1 cellular context compared by ENCODE assay signal in the genomic region with DNA sequence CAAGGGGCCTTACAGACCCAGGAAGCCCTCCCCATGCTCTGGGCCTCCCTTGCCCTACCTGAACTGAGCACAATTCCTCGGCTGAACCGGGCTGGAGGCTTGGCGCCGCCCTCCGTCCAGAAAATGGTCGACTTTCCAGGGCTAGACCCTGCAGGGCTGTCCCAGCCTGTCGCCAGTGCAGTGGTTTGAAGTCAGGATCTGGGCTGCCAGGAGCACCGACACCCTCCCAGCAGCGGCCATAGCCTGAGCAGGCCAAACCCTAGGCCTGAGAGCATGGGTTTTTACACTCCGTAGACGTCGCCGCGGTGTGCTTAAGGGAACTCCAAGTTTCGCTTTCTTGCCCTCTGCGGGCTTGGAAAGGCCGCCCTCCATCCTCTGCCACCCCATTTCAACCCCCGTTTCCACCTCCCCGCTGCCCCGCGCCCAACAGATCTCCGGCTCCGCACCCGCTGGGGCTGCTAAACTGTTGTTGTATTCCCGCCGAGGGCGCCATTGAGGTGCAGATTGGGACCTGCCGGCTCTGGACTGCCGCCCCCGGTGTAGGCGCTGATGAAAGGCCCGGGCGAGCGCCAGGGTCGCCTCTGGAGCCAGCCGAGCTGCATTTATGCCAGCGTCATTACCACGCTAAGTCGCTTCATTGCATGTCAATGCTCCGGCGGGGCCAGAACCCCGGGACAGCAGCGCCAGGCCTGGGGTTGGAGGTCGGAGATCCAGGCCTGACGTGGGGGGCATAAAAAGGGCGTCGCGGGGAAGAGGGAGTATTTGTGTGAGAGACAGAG.
A peak's percentile ranks its signal among the peaks of the same experiment; 100 is the strongest.
TF ChIP-seq lines count a peak whose summit lies in the region.

No MANE protein-coding gene starts in this region.

TF ChIP-seq in K562, 482 proteins besides CTCF, POLR2A, EP300 and RAD21:
- TF ChIP-seq TOE1 (IDR thresholded peaks at IDR 0.05; ENCODE audit: borderline replicate concordance), result no peak
- TF ChIP-seq TOE1 (CRISPR knock-in tag; IDR thresholded peaks at IDR 0.05; ENCODE audit: borderline replicate concordance, low read depth), result no peak
- TF ChIP-seq, protein P1, sequence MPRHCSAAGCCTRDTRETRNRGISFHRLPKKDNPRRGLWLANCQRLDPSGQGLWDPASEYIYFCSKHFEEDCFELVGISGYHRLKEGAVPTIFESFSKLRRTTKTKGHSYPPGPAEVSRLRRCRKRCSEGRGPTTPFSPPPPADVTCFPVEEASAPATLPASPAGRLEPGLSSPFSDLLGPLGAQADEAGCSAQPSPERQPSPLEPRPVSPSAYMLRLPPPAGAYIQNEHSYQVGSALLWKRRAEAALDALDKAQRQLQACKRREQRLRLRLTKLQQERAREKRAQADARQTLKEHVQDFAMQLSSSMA (CRISPR knock-in tag; IDR thresholded peaks at IDR 0.05), result 0 out of 2 replicates have a peak, but pooled peaks have one; percentile 31
- TF ChIP-seq, protein P2, sequence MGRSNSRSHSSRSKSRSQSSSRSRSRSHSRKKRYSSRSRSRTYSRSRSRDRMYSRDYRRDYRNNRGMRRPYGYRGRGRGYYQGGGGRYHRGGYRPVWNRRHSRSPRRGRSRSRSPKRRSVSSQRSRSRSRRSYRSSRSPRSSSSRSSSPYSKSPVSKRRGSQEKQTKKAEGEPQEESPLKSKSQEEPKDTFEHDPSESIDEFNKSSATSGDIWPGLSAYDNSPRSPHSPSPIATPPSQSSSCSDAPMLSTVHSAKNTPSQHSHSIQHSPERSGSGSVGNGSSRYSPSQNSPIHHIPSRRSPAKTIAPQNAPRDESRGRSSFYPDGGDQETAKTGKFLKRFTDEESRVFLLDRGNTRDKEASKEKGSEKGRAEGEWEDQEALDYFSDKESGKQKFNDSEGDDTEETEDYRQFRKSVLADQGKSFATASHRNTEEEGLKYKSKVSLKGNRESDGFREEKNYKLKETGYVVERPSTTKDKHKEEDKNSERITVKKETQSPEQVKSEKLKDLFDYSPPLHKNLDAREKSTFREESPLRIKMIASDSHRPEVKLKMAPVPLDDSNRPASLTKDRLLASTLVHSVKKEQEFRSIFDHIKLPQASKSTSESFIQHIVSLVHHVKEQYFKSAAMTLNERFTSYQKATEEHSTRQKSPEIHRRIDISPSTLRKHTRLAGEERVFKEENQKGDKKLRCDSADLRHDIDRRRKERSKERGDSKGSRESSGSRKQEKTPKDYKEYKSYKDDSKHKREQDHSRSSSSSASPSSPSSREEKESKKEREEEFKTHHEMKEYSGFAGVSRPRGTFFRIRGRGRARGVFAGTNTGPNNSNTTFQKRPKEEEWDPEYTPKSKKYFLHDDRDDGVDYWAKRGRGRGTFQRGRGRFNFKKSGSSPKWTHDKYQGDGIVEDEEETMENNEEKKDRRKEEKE (IDR thresholded peaks at IDR 0.05; ENCODE audit: borderline replicate concordance in 1 of 2, control insufficient read depth in 1 of 2, low read depth in 2 of 2, low read length in 1 of 2), result no peak
- no peak for TF ChIP-seq FOXA3 (CRISPR knock-in tag; conservative IDR thresholded peaks at IDR 0.05 in 1 of 2, IDR thresholded peaks at IDR 0.05 in 1 of 2)
- no peak for TF ChIP-seq FOXK2 (conservative IDR thresholded peaks at IDR 0.05 in 1 of 2, IDR thresholded peaks at IDR 0.05 in 1 of 2; ENCODE audit: low read depth in 2 of 2)
- TF ChIP-seq CBX1 (IDR thresholded peaks at IDR 0.05; ENCODE audit: low read depth), result no peak
- no peak for TF ChIP-seq KDM4B (IDR thresholded peaks at IDR 0.05; ENCODE audit: borderline replicate concordance in 2 of 2, low read depth in 1 of 2)
- no peak for TF ChIP-seq ATF7 (IDR thresholded peaks at IDR 0.05)
- TF ChIP-seq, protein P3, sequence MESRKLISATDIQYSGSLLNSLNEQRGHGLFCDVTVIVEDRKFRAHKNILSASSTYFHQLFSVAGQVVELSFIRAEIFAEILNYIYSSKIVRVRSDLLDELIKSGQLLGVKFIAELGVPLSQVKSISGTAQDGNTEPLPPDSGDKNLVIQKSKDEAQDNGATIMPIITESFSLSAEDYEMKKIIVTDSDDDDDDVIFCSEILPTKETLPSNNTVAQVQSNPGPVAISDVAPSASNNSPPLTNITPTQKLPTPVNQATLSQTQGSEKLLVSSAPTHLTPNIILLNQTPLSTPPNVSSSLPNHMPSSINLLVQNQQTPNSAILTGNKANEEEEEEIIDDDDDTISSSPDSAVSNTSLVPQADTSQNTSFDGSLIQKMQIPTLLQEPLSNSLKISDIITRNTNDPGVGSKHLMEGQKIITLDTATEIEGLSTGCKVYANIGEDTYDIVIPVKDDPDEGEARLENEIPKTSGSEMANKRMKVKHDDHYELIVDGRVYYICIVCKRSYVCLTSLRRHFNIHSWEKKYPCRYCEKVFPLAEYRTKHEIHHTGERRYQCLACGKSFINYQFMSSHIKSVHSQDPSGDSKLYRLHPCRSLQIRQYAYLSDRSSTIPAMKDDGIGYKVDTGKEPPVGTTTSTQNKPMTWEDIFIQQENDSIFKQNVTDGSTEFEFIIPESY (CRISPR knock-in tag; IDR thresholded peaks at IDR 0.05), result peak; percentile 62; the same call in 1 of the 2 replicates
- TF ChIP-seq ZNF583 (CRISPR knock-in tag; IDR thresholded peaks at IDR 0.05), result no peak
- TF ChIP-seq REST (CRISPR knock-in tag; IDR thresholded peaks at IDR 0.05; ENCODE audit: low read depth), result no peak
